8 cellular contexts compared by ENCODE assay signal in genomic region chr15:30392766-30393663, GRCh38. TPM values are rescaled to one million over a fixed set of nuclear protein-coding genes. Genes with fewer than 3 reads are reported as not detected.
DNase-seq lines count a peak whose midpoint lies in the region; ATAC-seq and TF ChIP-seq lines count a peak whose summit lies in the region.
"Not testable (repeated sequence)": the region's sequence is repeated elsewhere in the genome, so short reads cannot be mapped to it uniquely, and the experiment has no call there.
"Had no signal": no experiment of that assay in that cellular context is flagged by ENCODE, and none has a peak within 500 bp of the region (broad histone marks: within the 10 kb centered on the region; RNA-seq: fewer than 3 reads in every experiment).

CHRFAM7A (minus strand) TSS chr15:30393540; CDS start chr15:30383351, 10,189 bp downstream.

- H3K9me3 Mint-ChIP-seq in activated T-helper 17 cell treated with anti-CD3 and anti-CD28 coated beads, Interleukin-2, amount 50 U/mL, for 72 hours = not testable (repeated sequence)

- H3K27ac ChIP-seq in HEK293 (ENCODE audit: extremely low read depth, low read depth, low read length) = not testable (repeated sequence)

- not testable (repeated sequence) for H3K4me1 ChIP-seq in HEK293 (ENCODE audit: control insufficient read depth, insufficient read depth, low read length); mucosa of descending colon (ENCODE audit: low read depth)

- H3K27me3 ChIP-seq in kidney epithelial cell (ENCODE audit: control insufficient read depth, insufficient read depth, low read length) = not testable (repeated sequence)

- H3K27ac Mint-ChIP-seq in T-helper 17 cell; activated T-helper 17 cell treated with anti-CD3 and anti-CD28 coated beads, Interleukin-2, amount 50 U/mL, for 72 hours: not testable (repeated sequence)

- not testable (repeated sequence) for TF ChIP-seq CTCF in HEK293 (tag by site-specific recombination; IDR thresholded peaks at IDR 0.05); fibroblast of pulmonary artery (IDR thresholded peaks at IDR 0.05; ENCODE audit: low read length, missing control alignments); kidney epithelial cell (IDR thresholded peaks at IDR 0.05; ENCODE audit: insufficient read depth, low read length, poor library complexity, severe bottlenecking); mucosa of descending colon (IDR thresholded peaks at IDR 0.05)

- H3K36me3 ChIP-seq in HEK293 (ENCODE audit: control insufficient read depth in 2 of 2, insufficient read depth in 1 of 2, low read length in 2 of 2); kidney epithelial cell (ENCODE audit: control insufficient read depth, insufficient read depth, low read length); mucosa of descending colon (ENCODE audit: low read depth): not testable (repeated sequence)

- H3K4me3 ChIP-seq in HEK293 (ENCODE audit: low read depth, low read length) (peak within 1 kb of the TSS; percentile 33), fibroblast of pulmonary artery (replicated peaks; ENCODE audit: low read depth, low read length) (peak within 1 kb of the TSS; percentile 25), kidney epithelial cell (ENCODE audit: low read depth, low read length) (peak within 1 kb of the TSS; percentile 28), skeletal muscle cell (ENCODE audit: low read depth, low read length) (peak within 1 kb of the TSS; percentile 17)
- H3K4me3 ChIP-seq in mucosa of descending colon = not testable (repeated sequence)

- not testable (repeated sequence) for H3K4me3 Mint-ChIP-seq in T-helper 17 cell; activated T-helper 17 cell treated with anti-CD3 and anti-CD28 coated beads, Interleukin-2, amount 50 U/mL, for 72 hours

- not testable (repeated sequence) for H3K27me3 Mint-ChIP-seq in T-helper 17 cell; activated T-helper 17 cell treated with anti-CD3 and anti-CD28 coated beads, Interleukin-2, amount 50 U/mL, for 72 hours

- CTCF ChIA-PET in HEK293 (lab: Yijun Ruan, JAX) = not testable (repeated sequence)

- DNase-seq in T-helper 17 cell; fibroblast of pulmonary artery (ENCODE audit: low read depth); kidney epithelial cell (ENCODE audit: low read depth); mucosa of descending colon; skeletal muscle cell (ENCODE audit: low read depth): not testable (repeated sequence)

- not testable (repeated sequence) for H3K4me1 Mint-ChIP-seq in T-helper 17 cell; activated T-helper 17 cell treated with anti-CD3 and anti-CD28 coated beads, Interleukin-2, amount 50 U/mL, for 72 hours

- POLR2A ChIA-PET in HEK293 (lab: Yijun Ruan, JAX) = not testable (repeated sequence)

- ATAC-seq in T-helper 17 cell (peak; percentile 64), mucosa of descending colon (peak; percentile 75)
- ATAC-seq in activated T-helper 17 cell treated with anti-CD3 and anti-CD28 coated beads, Interleukin-2, amount 50 U/mL, for 72 hours (replicated peaks) = peak; percentile 52

- intact Hi-C loops in mucosa of descending colon (cut with DNase I, micrococcal nuclease) = not testable (repeated sequence)

- H3K36me3 Mint-ChIP-seq in T-helper 17 cell (ENCODE audit: low read depth); activated T-helper 17 cell treated with anti-CD3 and anti-CD28 coated beads, Interleukin-2, amount 50 U/mL, for 72 hours (ENCODE audit: low read depth): not testable (repeated sequence)

- not testable (repeated sequence) for H3K9me3 ChIP-seq in HEK293 (ENCODE audit: control insufficient read depth, insufficient read depth, low read depth, low read length); T-helper 17 cell (ENCODE audit: control insufficient read depth, low read length, poor library complexity, severe bottlenecking); mucosa of descending colon

RNA-seq across cellular contexts. Expression of gene CHRFAM7A, which starts in this region (rescaled TPM):
- total RNA-seq in T-helper 17 cell = not detected
- total RNA-seq in activated T-helper 17 cell treated with anti-CD3 and anti-CD28 coated beads, Interleukin-2, amount 50 U/mL, for 72 hours = not detected
- total RNA-seq in kidney epithelial cell = 1.1 and 8.5 TPM in 2 replicates
- total RNA-seq in mucosa of descending colon = 1 to 10 TPM in 2 of 3 donors, under 1 TPM in 1; 0.90 to 2.0 (median 1.4) TPM
- total RNA-seq: activated T-helper 2 cell treated with anti-CD3 and anti-CD28 coated beads, Interferon-gamma antibody, Interleukin-2, Interleukin-4, amounts not matched to agents 10 μg/mL and 5 μg/mL and 100 μg/mL, durations not matched to agents 14 hours and 24 hours and 36 hours had no signal

Comparison
In these comparisons a context has a peak if more than half of its experiments do, and no peak if none do; other contexts are left out.
1. Peak in ATAC-seq in T-helper 17 cell; RNA of the gene not detected or under 1 TPM.
2. Peak in ATAC-seq in activated T-helper 17 cell treated with anti-CD3 and anti-CD28 coated beads, Interleukin-2, amount 50 U/mL, for 72 hours; RNA of the gene not detected or under 1 TPM.